Comparison of ENCODE assay signal across 1 cellular context in the genomic region with DNA sequence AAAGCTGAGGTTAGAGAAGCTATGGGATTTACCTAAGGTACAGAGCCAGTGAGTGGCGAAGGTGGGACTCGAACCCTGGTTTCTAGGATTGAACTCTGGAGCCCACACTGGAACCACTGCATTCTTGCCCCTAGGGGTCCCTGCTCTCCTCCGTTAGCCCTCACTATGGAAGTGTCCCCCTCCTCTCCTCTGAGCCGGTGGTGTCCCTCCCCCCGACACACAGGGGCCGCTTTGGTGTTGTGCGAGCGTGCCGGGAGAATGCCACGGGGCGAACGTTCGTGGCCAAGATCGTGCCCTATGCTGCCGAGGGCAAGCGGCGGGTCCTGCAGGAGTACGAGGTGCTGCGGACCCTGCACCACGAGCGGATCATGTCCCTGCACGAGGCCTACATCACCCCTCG.
TF ChIP-seq lines count a peak whose summit lies in the region.

No MANE protein-coding gene starts in this region.

TF ChIP-seq in HCT116, 20 proteins besides CTCF, POLR2A, EP300 and RAD21:
- TF ChIP-seq, protein P1, sequence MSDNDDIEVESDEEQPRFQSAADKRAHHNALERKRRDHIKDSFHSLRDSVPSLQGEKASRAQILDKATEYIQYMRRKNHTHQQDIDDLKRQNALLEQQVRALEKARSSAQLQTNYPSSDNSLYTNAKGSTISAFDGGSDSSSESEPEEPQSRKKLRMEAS (IDR thresholded peaks at IDR 0.05) = no peak
- TF ChIP-seq SRF (IDR thresholded peaks at IDR 0.05; ENCODE audit: low read depth) (no peak), CBX3 (IDR thresholded peaks at IDR 0.05; ENCODE audit: low read depth) (no peak), SIN3A (IDR thresholded peaks at IDR 0.05; ENCODE audit: low read depth) (no peak), EZH2 (IDR thresholded peaks at IDR 0.05) (no peak), FOSL1 (IDR thresholded peaks at IDR 0.05; ENCODE audit: low read depth) (no peak), JUND (IDR thresholded peaks at IDR 0.05) (no peak), YY1 (IDR thresholded peaks at IDR 0.05; ENCODE audit: extremely low read depth, insufficient replicate concordance, low read depth, low read length) (no peak), ZFX (IDR thresholded peaks at IDR 0.05) (no peak)
- TF ChIP-seq, protein P2, sequence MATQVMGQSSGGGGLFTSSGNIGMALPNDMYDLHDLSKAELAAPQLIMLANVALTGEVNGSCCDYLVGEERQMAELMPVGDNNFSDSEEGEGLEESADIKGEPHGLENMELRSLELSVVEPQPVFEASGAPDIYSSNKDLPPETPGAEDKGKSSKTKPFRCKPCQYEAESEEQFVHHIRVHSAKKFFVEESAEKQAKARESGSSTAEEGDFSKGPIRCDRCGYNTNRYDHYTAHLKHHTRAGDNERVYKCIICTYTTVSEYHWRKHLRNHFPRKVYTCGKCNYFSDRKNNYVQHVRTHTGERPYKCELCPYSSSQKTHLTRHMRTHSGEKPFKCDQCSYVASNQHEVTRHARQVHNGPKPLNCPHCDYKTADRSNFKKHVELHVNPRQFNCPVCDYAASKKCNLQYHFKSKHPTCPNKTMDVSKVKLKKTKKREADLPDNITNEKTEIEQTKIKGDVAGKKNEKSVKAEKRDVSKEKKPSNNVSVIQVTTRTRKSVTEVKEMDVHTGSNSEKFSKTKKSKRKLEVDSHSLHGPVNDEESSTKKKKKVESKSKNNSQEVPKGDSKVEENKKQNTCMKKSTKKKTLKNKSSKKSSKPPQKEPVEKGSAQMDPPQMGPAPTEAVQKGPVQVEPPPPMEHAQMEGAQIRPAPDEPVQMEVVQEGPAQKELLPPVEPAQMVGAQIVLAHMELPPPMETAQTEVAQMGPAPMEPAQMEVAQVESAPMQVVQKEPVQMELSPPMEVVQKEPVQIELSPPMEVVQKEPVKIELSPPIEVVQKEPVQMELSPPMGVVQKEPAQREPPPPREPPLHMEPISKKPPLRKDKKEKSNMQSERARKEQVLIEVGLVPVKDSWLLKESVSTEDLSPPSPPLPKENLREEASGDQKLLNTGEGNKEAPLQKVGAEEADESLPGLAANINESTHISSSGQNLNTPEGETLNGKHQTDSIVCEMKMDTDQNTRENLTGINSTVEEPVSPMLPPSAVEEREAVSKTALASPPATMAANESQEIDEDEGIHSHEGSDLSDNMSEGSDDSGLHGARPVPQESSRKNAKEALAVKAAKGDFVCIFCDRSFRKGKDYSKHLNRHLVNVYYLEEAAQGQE (IDR thresholded peaks at IDR 0.05; ENCODE audit: low read depth) = no peak
